In genomic region chr5:61163905-61164304, GRCh38 we compare ENCODE assay signal across 1 cellular context.
TF ChIP-seq lines count a peak whose summit lies in the region.

No MANE protein-coding gene starts in this region.

TF ChIP-seq in K562, 482 proteins besides CTCF, POLR2A, EP300 and RAD21:
- TF ChIP-seq RBFOX2 (IDR thresholded peaks at IDR 0.05; ENCODE audit: low read depth, low read length) (no peak), COPS2 (conservative IDR thresholded peaks at IDR 0.05) (no peak), E2F6 (IDR thresholded peaks at IDR 0.05; ENCODE audit: borderline replicate concordance in 1 of 2, extremely low read depth in 1 of 2, insufficient read depth in 1 of 2, insufficient read length in 1 of 2, low read depth in 1 of 2, low read length in 1 of 2, poor library complexity in 1 of 2, severe bottlenecking in 1 of 2) (no peak), FOXA3 (CRISPR knock-in tag; conservative IDR thresholded peaks at IDR 0.05 in 1 of 2, IDR thresholded peaks at IDR 0.05 in 1 of 2) (no peak), ZNF146 (CRISPR knock-in tag; IDR thresholded peaks at IDR 0.05; ENCODE audit: unreplicated experiment) (no peak), ZNF584 (CRISPR knock-in tag; IDR thresholded peaks at IDR 0.05; ENCODE audit: low read depth) (no peak), CBFB (CRISPR knock-in tag; IDR thresholded peaks at IDR 0.05) (no peak), FOXJ2 (tag; IDR thresholded peaks at IDR 0.05) (no peak), CLOCK (CRISPR knock-in tag; IDR thresholded peaks at IDR 0.05; ENCODE audit: borderline replicate concordance) (no peak), NFE2L1 (tag; IDR thresholded peaks at IDR 0.05; ENCODE audit: borderline replicate concordance, low read depth) (no peak)
